ENCODE assay signal across 15 cellular contexts in genomic region chr4:123621072-123621705, GRCh38.
DNase-seq lines count a peak whose midpoint lies in the region; ATAC-seq, FAIRE-seq and TF ChIP-seq lines count a peak whose summit lies in the region.
"Had no signal": no experiment of that assay in that cellular context is flagged by ENCODE, and none has a peak within 500 bp of the region (broad histone marks: within the 10 kb centered on the region; RNA-seq: fewer than 3 reads in every experiment).

No MANE protein-coding gene starts in this region.

- H3K36me3 ChIP-seq in heart right ventricle = no peaks in the 10 kb centered on the region
- H3K36me3 ChIP-seq: ovary, upper lobe of right lung had no signal

- FAIRE-seq in GM18507 (lab: Jason Lieb, UNC) = peak; percentile 45
- FAIRE-seq: islet of Langerhans had no signal

- H3K4me1 ChIP-seq in heart right ventricle = peaks cover 3 to 42% (median 31%) of the 10 kb centered on the region in 9 donors

- H3K9me3 ChIP-seq in heart right ventricle = no peaks in the 10 kb centered on the region
- H3K9me3 ChIP-seq: ovary, upper lobe of right lung had no signal

- peak in 6 of 8 donors; percentile 35 to 48 (median 43) for ATAC-seq in heart right ventricle
- ATAC-seq: T-helper 17 cell, upper lobe of right lung had no signal

- TF ChIP-seq CTCF in heart right ventricle (IDR thresholded peaks at IDR 0.05) = no peak

- WGBS in heart right ventricle, 2 donors = 32 to 38% methylated on average over 5 of the region's 5 CpGs

- no peak overlapping the region for H3K4me3 ChIP-seq in heart right ventricle
- H3K4me3 ChIP-seq: ovary, upper lobe of right lung had no signal

- in situ Hi-C loops in ACHN (cut with HindIII; ENCODE audit: low pct_ligation_motif_present, low pct_unique_long_range_greater_than_20kb, low sequenced_read_pairs) = no loop called here

- DNase-seq in GM18507 (ENCODE audit: extremely low spot score, insufficient read length, low read depth) (no peak), RPMI7951 (ENCODE audit: low read depth) (peak; percentile 80), heart right ventricle (peak in 1 of 2 donors; percentile 11), pulmonary artery endothelial cell (ENCODE audit: low read depth, low spot score) (peak; percentile 54), ACHN (no peak)
- no peak for DNase-seq in activated CD4-positive, alpha-beta T cell treated with anti-CD3 and anti-CD28 coated beads for 4 hours
- DNase-seq in activated CD4-positive, alpha-beta T cell treated with anti-CD3 and anti-CD28 coated beads, Interleukin-2, amount 50 U/mL, for 4 hours = no peak
- no peak for DNase-seq in stimulated activated CD4-positive, alpha-beta T cell treated with anti-CD3 and anti-CD28 coated beads, Interleukin-2, amount 100 ng/mL, for 24 hours
- DNase-seq: COR-L47, NCI-H1417 treated with DMSO at 0.1 percent for 48 hours, T-helper 17 cell, upper lobe of right lung had no signal

- H3K27me3 ChIP-seq in heart right ventricle = no peaks in the 10 kb centered on the region
- H3K27me3 ChIP-seq: ovary, upper lobe of right lung had no signal

- peak overlapping the region in 8 of 10 donors; percentile 34 to 74 (median 46) for H3K27ac ChIP-seq in heart right ventricle
- H3K27ac ChIP-seq: epithelial cell of prostate, ovary, upper lobe of right lung had no signal

- intact Hi-C loops in heart right ventricle (cut with DNase I) = no loop called here

Comparison
In these comparisons a context has a peak if more than half of its experiments do, and no peak if none do; other contexts are left out.
1. DNase-seq: peak in RPMI7951 (single experiment) and pulmonary artery endothelial cell (single experiment); none in GM18507 (single experiment), activated CD4-positive, alpha-beta T cell treated with anti-CD3 and anti-CD28 coated beads for 4 hours (0 of 2), activated CD4-positive, alpha-beta T cell treated with anti-CD3 and anti-CD28 coated beads, Interleukin-2, amount 50 U/mL, for 4 hours (0 of 2), ACHN (single experiment) and stimulated activated CD4-positive, alpha-beta T cell treated with anti-CD3 and anti-CD28 coated beads, Interleukin-2, amount 100 ng/mL, for 24 hours (0 of 2).